ENCODE assay signal across 8 cellular contexts in genomic region chr1:147892731-147893214, GRCh38. TPM values are rescaled to one million over a fixed set of nuclear protein-coding genes. Genes with fewer than 3 reads are reported as not detected.
DNase-seq lines count a peak whose midpoint lies in the region; ATAC-seq, FAIRE-seq and TF ChIP-seq lines count a peak whose summit lies in the region.

No MANE protein-coding gene starts in this region.

- no peaks in the 10 kb centered on the region for H3K36me3 Mint-ChIP-seq in progenitor cell of endocrine pancreas (ENCODE audit: insufficient read depth)

- peak; percentile 70 for FAIRE-seq in GM12892 (lab: Jason Lieb, UNC)

- peak; percentile 98 for TF ChIP-seq CTCF in C4-2B (conservative IDR thresholded peaks at IDR 0.05)
- TF ChIP-seq CTCF in progenitor cell of endocrine pancreas (IDR thresholded peaks at IDR 0.05; ENCODE audit: unreplicated experiment), result peak; percentile 98

- no peaks in the 10 kb centered on the region for H3K9me3 Mint-ChIP-seq in progenitor cell of endocrine pancreas (ENCODE audit: low read depth)

- DNase-seq in GM12892 (ENCODE audit: insufficient read length) (no peak), NCI-H2227 (lab: John Stamatoyannopoulos, UW; ENCODE audit: unreplicated experiment) (peak; percentile 72), globus pallidus (ENCODE audit: low spot score) (peak; percentile 33), progenitor cell of endocrine pancreas (ENCODE audit: low spot score, unreplicated experiment) (no peak)
- DNase-seq in activated CD4-positive, alpha-beta T cell treated with anti-CD3 and anti-CD28 coated beads, Interleukin-2, amount 50 U/mL, for 48 hours, result peak; percentile 12 to 33

- peaks cover 1% of the 10 kb centered on the region for H3K4me1 Mint-ChIP-seq in progenitor cell of endocrine pancreas (ENCODE audit: low read depth)

- H3K27ac ChIP-seq in C4-2B, result no peak overlapping the region

- no peak for ATAC-seq in GM21529 (IDR thresholded peaks at IDR 0.05; ENCODE audit: unreplicated experiment)
- ATAC-seq in GM19397 (IDR thresholded peaks at IDR 0.05; ENCODE audit: unreplicated experiment), result no peak

- peaks cover 29% of the 10 kb centered on the region for H3K27me3 Mint-ChIP-seq in progenitor cell of endocrine pancreas

- no peak for TF ChIP-seq POLR2A in GM12892 (IDR thresholded peaks at IDR 0.05; ENCODE audit: low read depth, low read length)

- no peak overlapping the region for H3K27ac Mint-ChIP-seq in progenitor cell of endocrine pancreas

- no peak overlapping the region for H3K4me3 Mint-ChIP-seq in progenitor cell of endocrine pancreas (ENCODE audit: low read depth)

RNA-seq across cellular contexts. Expression of gene GJA8, which starts 9.8 kb away (rescaled TPM):
- polyA plus RNA-seq in GM12892 (2012; ENCODE audit: missing spikeins), result not detected
- not detected in 2 replicates for total RNA-seq in progenitor cell of endocrine pancreas

RNA-seq across cellular contexts. Expression of gene GPR89B, which starts 35.4 kb away (rescaled TPM):
- polyA plus RNA-seq in GM12892 (2012; ENCODE audit: missing spikeins), result 11.4 TPM
- 21.8 and 22.7 TPM in 2 replicates for total RNA-seq in progenitor cell of endocrine pancreas

Comparison
In these comparisons a context has a peak if more than half of its experiments do, and no peak if none do; other contexts are left out.
1. DNase-seq: peak in NCI-H2227 (single experiment), activated CD4-positive, alpha-beta T cell treated with anti-CD3 and anti-CD28 coated beads, Interleukin-2, amount 50 U/mL, for 48 hours (2 of 2) and globus pallidus (single experiment); none in GM12892 (single experiment) and progenitor cell of endocrine pancreas (single experiment).